ENCODE assay signal across 8 cellular contexts in genomic region chr12:133080051-133080618, GRCh38. TPM values are rescaled to one million over a fixed set of nuclear protein-coding genes. Genes with fewer than 3 reads are reported as not detected.
DNase-seq lines count a peak whose midpoint lies in the region; ATAC-seq lines count a peak whose summit lies in the region.

No MANE protein-coding gene starts in this region.

- peak; percentile 84 for ATAC-seq in GM21447 (IDR thresholded peaks at IDR 0.05; ENCODE audit: unreplicated experiment)

- H3K4me3 ChIP-seq in HUES6 (ENCODE audit: low read depth, low read length) (peak overlapping the region; percentile 90), esophagus (ENCODE audit: low read depth in 1 of 2, low read length in 2 of 2) (peak overlapping the region; percentile 96 to 98)

- DNase-seq in DMS 273 treated with DMSO at 0.1 percent for 48 hours (lab: John Stamatoyannopoulos, UW) (peak; percentile 95), OCI-M1 (lab: John Stamatoyannopoulos, UW) (peak; percentile 99), activated T-cell treated with anti-CD3 and anti-CD28 coated beads for 48 hours (ENCODE audit: low read depth) (peak; percentile 91), mucosa of gallbladder (ENCODE audit: low spot score) (peak; percentile 99)
- DNase-seq in stimulated activated CD8-positive, alpha-beta memory T cell treated with anti-CD3 and anti-CD28 coated beads, Interleukin-4, amount 100 ng/mL, for 4 hours (ENCODE audit: low read depth in 2 of 2, low spot score in 1 of 2): peak; percentile 93 to 95

- WGBS in esophagus, 2 donors: 0% methylated on average over 40 of the region's 40 CpGs

- peak overlapping the region; percentile 85 for H3K9ac ChIP-seq in HUES6 (ENCODE audit: low read length)

- peak overlapping the region; percentile 89 for H3K27ac ChIP-seq in HUES6 (ENCODE audit: low read depth, low read length)
- peak overlapping the region; percentile 98 to 99 for H3K27ac ChIP-seq in esophagus (ENCODE audit: low read depth in 2 of 2, low read length in 1 of 2)

- H3K4me1 ChIP-seq in HUES6 (ENCODE audit: control insufficient read depth, insufficient read depth, low read length) (no peaks in the 10 kb centered on the region), esophagus (ENCODE audit: control insufficient read depth in 2 of 2, insufficient read depth in 2 of 2, low read length in 1 of 2) (peaks cover 0 to 3% of the 10 kb centered on the region in 2 donors)

- H3K27me3 ChIP-seq in HUES6 (ENCODE audit: control insufficient read depth, insufficient read depth, low read length) (no peaks in the 10 kb centered on the region), esophagus (ENCODE audit: control insufficient read depth in 1 of 2, insufficient read depth in 2 of 2, low read length in 2 of 2) (no peaks in the 10 kb centered on the region)

- H3K36me3 ChIP-seq in HUES6 (ENCODE audit: control insufficient read depth, insufficient read depth, low read length) (peaks cover 35% of the 10 kb centered on the region), esophagus (ENCODE audit: control insufficient read depth in 2 of 2, insufficient read depth in 2 of 2, low read length in 1 of 2) (peaks cover 2 to 5% of the 10 kb centered on the region in 2 donors)

- peaks cover 64% of the 10 kb centered on the region for H3K9me3 ChIP-seq in HUES6 (ENCODE audit: control insufficient read depth, insufficient read depth, low read depth, low read length)
- H3K9me3 ChIP-seq in esophagus (ENCODE audit: control insufficient read depth in 2 of 2, insufficient read depth in 1 of 2, low read depth in 1 of 2, low read length in 1 of 2): peaks cover 12 to 33% of the 10 kb centered on the region in 2 donors

RNA-seq across cellular contexts. Expression of gene ZNF140, which starts 0.6 kb away (rescaled TPM):
- 10 to 100 TPM in 1 of 2 donors, 1 to 10 TPM in 1; 9.0 to 12.3 TPM for polyA plus RNA-seq in esophagus
- 17.5 TPM for total RNA-seq in mucosa of gallbladder

RNA-seq across cellular contexts. Expression of gene ZNF84, which starts 42.8 kb away (rescaled TPM):
- polyA plus RNA-seq in esophagus: 1 to 10 TPM; 5.1 to 8.2 TPM
- 31.4 TPM for total RNA-seq in mucosa of gallbladder

RNA-seq across cellular contexts. Expression of gene ZNF891, which starts 49.9 kb away (rescaled TPM):
- under 1 TPM; 0.26 to 0.75 TPM for polyA plus RNA-seq in esophagus
- total RNA-seq in mucosa of gallbladder: 2.6 TPM

RNA-seq across cellular contexts. Expression of gene ZNF10, which starts 50.3 kb away (rescaled TPM):
- 1 to 10 TPM; 3.0 to 5.5 TPM for polyA plus RNA-seq in esophagus
- total RNA-seq in mucosa of gallbladder: 12.3 TPM

Comparison
In these comparisons a context has a peak if more than half of its experiments do, and no peak if none do; other contexts are left out.
1. Peak in every context shown above with its lines: DNase-seq, ATAC-seq, H3K4me3 ChIP-seq and H3K27ac ChIP-seq.